In genomic region chr2:181158453-181158852, GRCh38 we compare ENCODE assay signal across 24 cellular contexts.
A peak's percentile ranks its signal among the peaks of the same experiment; 100 is the strongest.
DNase-seq lines count a peak whose midpoint lies in the region; ATAC-seq, FAIRE-seq and TF ChIP-seq lines count a peak whose summit lies in the region.
"Had no signal": no experiment of that assay in that cellular context is flagged by ENCODE, and none has a peak within 500 bp of the region (broad histone marks: within the 10 kb centered on the region; RNA-seq: fewer than 3 reads in every experiment).

No MANE protein-coding gene starts in this region.

- H3K36me3 ChIP-seq in HepG2 (replicated peaks in 1 of 2; ENCODE audit: control insufficient read depth in 1 of 2, insufficient read depth in 2 of 2, low read length in 2 of 2) (no peaks in the 10 kb centered on the region), right lobe of liver (no peaks in the 10 kb centered on the region)
- H3K36me3 ChIP-seq: Peyer's patch had no signal

- no peaks in the 10 kb centered on the region for H4K20me1 ChIP-seq in HepG2 (ENCODE audit: insufficient read depth, low read length)
- H4K20me1 ChIP-seq: BLaER1 treated with 17β-estradiol and CSF1 and Interleukin-3, amounts not matched to agents 10 nM and 100 nM had no signal

- no TSS peak for BruUV-seq in HepG2 (replicated peaks; lab: Mats Ljungman, UMichigan)

- H3K4me1 ChIP-seq in HepG2 (ENCODE audit: insufficient read depth, low read length) (no peaks in the 10 kb centered on the region), right lobe of liver (no peaks in the 10 kb centered on the region)
- H3K4me1 ChIP-seq: Caco-2, Peyer's patch had no signal

- WGBS in HepG2 (ENCODE audit: low lambda C conversion rate) = 0% methylated on average over 1 of the region's 1 CpG
- 25% methylated on average over 1 of the region's 1 CpG for WGBS in right lobe of liver (ENCODE audit: insufficient coverage, low coverage, low lambda C conversion rate, missing lambda C conversion rate)

- H3K27me3 ChIP-seq in HepG2 (ENCODE audit: control insufficient read depth in 1 of 2, insufficient read depth in 2 of 2, low read length in 2 of 2) (no peaks in the 10 kb centered on the region), right lobe of liver (no peaks in the 10 kb centered on the region)
- H3K27me3 ChIP-seq: BLaER1 treated with 17β-estradiol and CSF1 and Interleukin-3, amounts not matched to agents 10 nM and 100 nM; Peyer's patch had no signal

- in situ Hi-C loops in HepG2 (cut with HindIII; ENCODE audit: extremely low pct_ligation_motif_present, low pct_unique_long_range_greater_than_20kb) = no loop called here

- ATAC-seq in HepG2 = no peak
- no peak for ATAC-seq in right lobe of liver
- no peak for ATAC-seq in HG03039 (IDR thresholded peaks at IDR 0.05; ENCODE audit: unreplicated experiment)

- H3K9ac ChIP-seq in HepG2 (ENCODE audit: insufficient read depth, low read depth, low read length) = no peak overlapping the region
- H3K9ac ChIP-seq: BLaER1 treated with 17β-estradiol and CSF1 and Interleukin-3, amounts not matched to agents 10 nM and 100 nM; SK-N-SH had no signal

- intact Hi-C loops in HepG2 (cut with micrococcal nuclease; ENCODE audit: unreplicated experiment) (no loop called here), right lobe of liver (cut with DNase I) (no loop called here)

- no peak for TF ChIP-seq EP300 in HepG2 (IDR thresholded peaks at IDR 0.05; ENCODE audit: low read depth in 2 of 2, low read length in 2 of 2)
- TF ChIP-seq EP300 in HepG2 (CRISPR knock-in tag; IDR thresholded peaks at IDR 0.05; ENCODE audit: borderline replicate concordance) = no peak

- no peak overlapping the region for H2AFZ ChIP-seq in HepG2 (ENCODE audit: low read length)

- CTCF ChIA-PET in HepG2 (lab: Yijun Ruan, JAX; ENCODE audit: low intra/inter-chr PET ratio, low total read pairs) = no interaction called here

- no peak for TF ChIP-seq RAD21 in HepG2 (CRISPR knock-in tag; IDR thresholded peaks at IDR 0.05)

- no peak overlapping the region for H3K27ac ChIP-seq in HepG2 (ENCODE audit: extremely low read length, insufficient read depth, low read length)
- H3K27ac ChIP-seq in right lobe of liver = no peak overlapping the region
- H3K27ac ChIP-seq: BLaER1 treated with 17β-estradiol and CSF1 and Interleukin-3, amounts not matched to agents 10 nM and 100 nM; Peyer's patch had no signal

- no peak overlapping the region for H3K4me3 ChIP-seq in HepG2 (replicated peaks in 1 of 3; ENCODE audit: insufficient read depth in 1 of 3, low read depth in 2 of 3, low read length in 3 of 3)
- H3K4me3 ChIP-seq in right lobe of liver = no peak overlapping the region
- H3K4me3 ChIP-seq: Peyer's patch had no signal

- peaks cover 8% of the 10 kb centered on the region for H3K9me3 ChIP-seq in HepG2 (ENCODE audit: low read length)
- peaks cover 0 to 2% (median 0%) of the 10 kb centered on the region in 4 donors for H3K9me3 ChIP-seq in right lobe of liver
- H3K9me3 ChIP-seq: Caco-2, Peyer's patch, SK-N-SH had no signal

- no peaks in the 10 kb centered on the region for H3K79me2 ChIP-seq in HepG2 (ENCODE audit: insufficient read depth, low read length)

- no peak for TF ChIP-seq POLR2A in HepG2 (IDR thresholded peaks at IDR 0.05; ENCODE audit: insufficient read depth in 1 of 2, low read depth in 2 of 2, low read length in 2 of 2)
- TF ChIP-seq POLR2A in right lobe of liver (IDR thresholded peaks at IDR 0.05) = no peak

- TF ChIP-seq CTCF in HepG2 (CRISPR knock-in tag; IDR thresholded peaks at IDR 0.05) (no peak), right lobe of liver (IDR thresholded peaks at IDR 0.05) (no peak)

- no peak overlapping the region for H3K4me2 ChIP-seq in HepG2 (ENCODE audit: low read depth, low read length)
- H3K4me2 ChIP-seq: SK-N-SH had no signal

- no peak for FAIRE-seq in HepG2 (lab: Jason Lieb, UNC)
- FAIRE-seq: H54 had no signal

- POLR2A ChIA-PET in HepG2 (lab: Yijun Ruan, JAX) = no interaction called here

- DNase-seq in HepG2 (ENCODE audit: low spot score) (no peak), right lobe of liver (no peak), SW480 (ENCODE audit: low spot score) (peak; percentile 1), fibroblast of peridontal ligament (ENCODE audit: extremely low read depth) (peak; percentile 69), iPS-NIHi11 (ENCODE audit: low spot score) (no peak), SHP77 treated with DMSO at 0.1 percent for 48 hours (lab: John Stamatoyannopoulos, UW) (no peak)
- DNase-seq: 8988T; ACHN; Caco-2; CD4-positive, alpha-beta memory T cell; DMS79 treated with DMSO at 0.1 percent for 48 hours; NCI-H1092; NCI-H1417 treated with DMSO at 0.1 percent for 48 hours; NCI-H1694 treated with DMSO at 0.1 percent for 48 hours; NCI-H2081; NCI-H2227 treated with DMSO at 0.1 percent for 48 hours; NCI-H510A; NCI-H69; Peyer's patch; SK-N-SH; SW 1271 had no signal

TF ChIP-seq in HepG2, 621 proteins besides CTCF, POLR2A, EP300 and RAD21:
- TF ChIP-seq CREB1 (IDR thresholded peaks at IDR 0.05) = peak; percentile 63
- TF ChIP-seq CREB1 (CRISPR knock-in tag; IDR thresholded peaks at IDR 0.05) = no peak
- TF ChIP-seq MXI1 (IDR thresholded peaks at IDR 0.05; ENCODE audit: borderline replicate concordance, low read depth, low read length) = no peak
TF ChIP-seq in HepG2: peak in this region for 1.

Comparison
In these comparisons a context has a peak if more than half of its experiments do, and no peak if none do; other contexts are left out.
1. DNase-seq: peak in SW480 (single experiment) and fibroblast of peridontal ligament (single experiment); none in HepG2 (single experiment), right lobe of liver (0 of 3), iPS-NIHi11 (single experiment) and SHP77 treated with DMSO at 0.1 percent for 48 hours (single experiment).